Comparison of ENCODE assay signal across 30 cellular contexts in genomic region chr11:122145715-122146274, GRCh38. TPM values are rescaled to one million over a fixed set of nuclear protein-coding genes. Genes with fewer than 3 reads are reported as not detected.
DNase-seq lines count a peak whose midpoint lies in the region; ATAC-seq and TF ChIP-seq lines count a peak whose summit lies in the region.
"Had no signal": no experiment of that assay in that cellular context is flagged by ENCODE, and none has a peak within 500 bp of the region (broad histone marks: within the 10 kb centered on the region; RNA-seq: fewer than 3 reads in every experiment).

No MANE protein-coding gene starts in this region.

- POLR2A ChIA-PET in IMR-90 (lab: Charles Lee; ENCODE audit: unreplicated experiment), result interaction anchor here (1.8 kb wide), 1 partner anchor 35 kb away, joined by 6 read pairs; no protein-coding TSS in a partner anchor
- POLR2A ChIA-PET in SK-N-SH (lab: Yijun Ruan, JAX), result no interaction called here

- BruUV-seq in IMR-90 (replicated peaks; lab: Mats Ljungman, UMichigan), result no TSS peak

- DNase-seq in IMR-90 (no peak), SK-N-SH (no peak), foreskin keratinocyte (peak; percentile 57 to 71), cardiac septum (ENCODE audit: low spot score) (no peak), left lung (no peak), thyroid gland (no peak), activated gamma-delta T cell treated with Interleukin-2 at 50 U/mL for 16 hours (no peak)
- DNase-seq: activated B cell treated with CpG ODN at 0.5 μM for 24 hours; activated CD4-positive, alpha-beta memory T cell treated with anti-CD3 and anti-CD28 coated beads for 36 hours; activated CD8-positive, alpha-beta memory T cell treated with anti-CD3 and anti-CD28 coated beads, Interleukin-2, amount 50 U/mL, for 48 hours; activated naive CD8-positive, alpha-beta T cell treated with anti-CD3 and anti-CD28 coated beads for 36 hours; AML-193; DMS153; heart right ventricle; KBM-7; midbrain; naive thymus-derived CD8-positive, alpha-beta T cell; NCI-H1417 treated with DMSO at 0.1 percent for 48 hours; NCI-H524 treated with DMSO at 0.1 percent for 48 hours; occipital lobe; spleen; stimulated activated CD4-positive, alpha-beta T cell treated with anti-CD3 and anti-CD28 coated beads, Interleukin-2, amount 100 ng/mL, for 48 hours; T-helper 9 cell; testis had no signal

- dilution Hi-C loops in IMR-90 (cut with HindIII; ENCODE audit: low sequenced_read_pairs, unreplicated experiment), result no loop called here

- H3K79me1 ChIP-seq in IMR-90 (ENCODE audit: low read depth in 1 of 2, low read length in 2 of 2), result peaks cover 15 to 47% of the 10 kb centered on the region in 2 experiments; a peak in 3 of 4 replicates

- H3F3A ChIP-seq in SK-N-SH (replicated peaks; ENCODE audit: insufficient read depth), result peaks cover 99% of the 10 kb centered on the region

- intact Hi-C loops in IMR-90 (cut with micrococcal nuclease), result no loop called here
- intact Hi-C loops in cardiac septum (cut with DNase I), result no loop called here
- intact Hi-C loops in left lung (cut with DNase I), result no loop called here
- intact Hi-C loops in thyroid gland (cut with DNase I), result no loop called here

- peak overlapping the region; percentile 3; the same call in 1 of the 2 replicates for H2AK5ac ChIP-seq in IMR-90 (ENCODE audit: low read depth, low read length)

- H3K79me2 ChIP-seq in SK-N-SH (ENCODE audit: insufficient read depth), result peaks cover 100% of the 10 kb centered on the region

- CTCF ChIA-PET in IMR-90 (lab: Yijun Ruan, JAX) (no interaction called here), SK-N-SH (lab: Yijun Ruan, JAX) (interaction anchor here (0.7 to 1.2 kb wide), 2 partner anchors 44 to 55 kb away, joined by 3 read pairs; no protein-coding TSS in a partner anchor)

- no peak overlapping the region for H4K91ac ChIP-seq in IMR-90 (ENCODE audit: insufficient read depth, low read depth, low read length)

- ATAC-seq in IMR-90 (ENCODE audit: low read depth) (peak; percentile 10), foreskin keratinocyte (peak; percentile 59), left lung (no peak)
- ATAC-seq: heart right ventricle; left lobe of liver; naive thymus-derived CD8-positive, alpha-beta T cell; stimulated activated memory B cell treated with anti-CD40 and anti-IgM and Interleukin-4, amounts not matched to agents 10 μg/mL and 1 μg/mL and 100 μg/mL, for 72 hours had no signal

- H3K27me3 ChIP-seq in IMR-90 (ENCODE audit: control insufficient read depth, insufficient read depth, low read length) (no peaks in the 10 kb centered on the region), SK-N-SH (ENCODE audit: insufficient read depth) (no peaks in the 10 kb centered on the region), foreskin keratinocyte (no peaks in the 10 kb centered on the region), left lung (no peaks in the 10 kb centered on the region), thyroid gland (no peaks in the 10 kb centered on the region)
- H3K27me3 ChIP-seq: heart right ventricle, spleen, testis had no signal

- no peak overlapping the region; the same call in 1 of the 2 replicates for H3K14ac ChIP-seq in IMR-90 (replicated peaks; ENCODE audit: low read depth, low read length)

- no peak overlapping the region for H3K9ac ChIP-seq in IMR-90 (ENCODE audit: low read depth, low read length)
- no peak overlapping the region for H3K9ac ChIP-seq in SK-N-SH

- peaks cover 9% of the 10 kb centered on the region for H3K4me1 ChIP-seq in IMR-90 (ENCODE audit: control insufficient read depth, insufficient read depth, low read length)
- H3K4me1 ChIP-seq in SK-N-SH (ENCODE audit: control insufficient read depth in 1 of 2, insufficient read depth in 2 of 2, low read depth in 1 of 2, low read length in 1 of 2), result peaks cover 2 to 57% of the 10 kb centered on the region in 2 experiments; a peak in 3 of 4 replicates
- peaks cover 37% of the 10 kb centered on the region for H3K4me1 ChIP-seq in foreskin keratinocyte
- no peaks in the 10 kb centered on the region for H3K4me1 ChIP-seq in left lung
- peaks cover 5% of the 10 kb centered on the region in 2 donors for H3K4me1 ChIP-seq in thyroid gland
- H3K4me1 ChIP-seq: heart right ventricle, spleen, testis had no signal

- peaks cover 14% of the 10 kb centered on the region for H3K9me1 ChIP-seq in IMR-90 (ENCODE audit: insufficient read depth, low read length)

- H4K20me1 ChIP-seq in IMR-90 (ENCODE audit: insufficient read depth, low read length), result peaks cover 34% of the 10 kb centered on the region; the same call in 1 of the 2 replicates
- peaks cover 75% of the 10 kb centered on the region for H4K20me1 ChIP-seq in SK-N-SH (ENCODE audit: insufficient read depth)

- H3K56ac ChIP-seq in IMR-90 (ENCODE audit: extremely low read depth, insufficient read depth, low read length), result no peak overlapping the region

- peak overlapping the region; percentile 61 for H3K23ac ChIP-seq in IMR-90 (ENCODE audit: low read depth, low read length)

- no peak for TF ChIP-seq EP300 in SK-N-SH (IDR thresholded peaks at IDR 0.05; ENCODE audit: borderline replicate concordance in 1 of 2, low read depth in 1 of 2, low read length in 1 of 2)

- no peaks in the 10 kb centered on the region for H3K9me3 ChIP-seq in IMR-90 (ENCODE audit: control insufficient read depth, insufficient read depth, low read length)
- no peaks in the 10 kb centered on the region for H3K9me3 ChIP-seq in SK-N-SH
- no peaks in the 10 kb centered on the region for H3K9me3 ChIP-seq in left lung
- no peaks in the 10 kb centered on the region for H3K9me3 ChIP-seq in thyroid gland
- H3K9me3 ChIP-seq: heart right ventricle, spleen, testis had no signal

- H3K36me3 ChIP-seq in IMR-90 (ENCODE audit: control insufficient read depth, insufficient read depth, low read length) (peaks cover 34% of the 10 kb centered on the region), SK-N-SH (replicated peaks in 1 of 2; ENCODE audit: control insufficient read depth in 1 of 2, insufficient read depth in 2 of 2, low read length in 1 of 2) (peaks cover 0 to 84% of the 10 kb centered on the region in 2 experiments), left lung (no peaks in the 10 kb centered on the region), thyroid gland (no peaks in the 10 kb centered on the region)
- H3K36me3 ChIP-seq: heart right ventricle, spleen had no signal

- H3K4me3 ChIP-seq in IMR-90 (ENCODE audit: insufficient read depth, low read depth, low read length) (no peak overlapping the region), SK-N-SH (ENCODE audit: low read depth in 2 of 2, low read length in 1 of 2) (no peak overlapping the region), left lung (no peak overlapping the region), thyroid gland (replicated peaks in 1 of 3) (no peak overlapping the region)
- H3K4me3 ChIP-seq: heart right ventricle, spleen, testis had no signal

- H2AFZ ChIP-seq in IMR-90 (replicated peaks; ENCODE audit: low read length, poor library complexity), result no peak overlapping the region
- H2AFZ ChIP-seq in SK-N-SH (ENCODE audit: low read depth), result no peak overlapping the region

- H4K8ac ChIP-seq in IMR-90 (ENCODE audit: low read depth in 2 of 2, low read length in 2 of 2), result peak overlapping the region in 1 of 2 experiments; percentile 61; a peak in 3 of 4 replicates

- peak overlapping the region; percentile 61; the same call in 1 of the 2 replicates for H3K4ac ChIP-seq in IMR-90 (ENCODE audit: low read depth, low read length)

- TF ChIP-seq POLR2A in IMR-90 (IDR thresholded peaks at IDR 0.05; ENCODE audit: low read depth, low read length) (no peak), thyroid gland (IDR thresholded peaks at IDR 0.05) (no peak)

- H3K9me2 ChIP-seq in SK-N-SH, result no peaks in the 10 kb centered on the region

- H2BK15ac ChIP-seq in IMR-90 (ENCODE audit: low read depth, low read length), result no peak overlapping the region

- in situ Hi-C loops in IMR-90 (cut with MboI; ENCODE audit: low sequenced_read_pairs), result no loop called here

- H3K18ac ChIP-seq in IMR-90 (ENCODE audit: low read depth, low read length), result peak overlapping the region; percentile 78; the same call in 1 of the 2 replicates

- H4K5ac ChIP-seq in IMR-90 (ENCODE audit: low read depth, low read length), result no peak overlapping the region; the same call in 1 of the 2 replicates

- TF ChIP-seq RAD21 in IMR-90 (IDR thresholded peaks at IDR 0.05; ENCODE audit: low read length), result no peak
- no peak for TF ChIP-seq RAD21 in SK-N-SH (IDR thresholded peaks at IDR 0.05; ENCODE audit: low read length)

- H2BK20ac ChIP-seq in IMR-90 (ENCODE audit: low read depth, low read length), result no peak overlapping the region

- peak overlapping the region; percentile 48; the same call in 1 of the 2 replicates for H3K27ac ChIP-seq in IMR-90 (ENCODE audit: insufficient read depth, low read length)
- peak overlapping the region in 1 of 2 experiments; percentile 98 for H3K27ac ChIP-seq in SK-N-SH (ENCODE audit: low read depth in 2 of 2, low read length in 1 of 2)
- peak overlapping the region; percentile 35 for H3K27ac ChIP-seq in foreskin keratinocyte
- H3K27ac ChIP-seq in left lung, result no peak overlapping the region
- H3K27ac ChIP-seq in thyroid gland, result no peak overlapping the region
- H3K27ac ChIP-seq: heart right ventricle, RWPE1, spleen, testis had no signal

- peak overlapping the region; percentile 75 for H2BK5ac ChIP-seq in IMR-90 (ENCODE audit: low read depth, low read length, poor library complexity, severe bottlenecking)

- TF ChIP-seq CTCF in IMR-90 (conservative IDR thresholded peaks at IDR 0.05; ENCODE audit: low read depth, low read length) (no peak), SK-N-SH (IDR thresholded peaks at IDR 0.05) (no peak), foreskin keratinocyte (conservative IDR thresholded peaks at IDR 0.05) (no peak), left lung (IDR thresholded peaks at IDR 0.05) (no peak), thyroid gland (IDR thresholded peaks at IDR 0.05) (no peak)

- no peak overlapping the region for H2AK9ac ChIP-seq in IMR-90 (replicated peaks; ENCODE audit: low read depth, low read length, poor library complexity)

- no peak overlapping the region; the same call in 1 of the 2 replicates for H3K4me2 ChIP-seq in IMR-90 (ENCODE audit: low read depth, low read length)
- H3K4me2 ChIP-seq in SK-N-SH, result peak overlapping the region; percentile 18; the same call in 1 of the 2 replicates

- H2BK120ac ChIP-seq in IMR-90 (ENCODE audit: low read depth, low read length), result no peak overlapping the region

TF ChIP-seq in IMR-90, 13 proteins besides CTCF, POLR2A, EP300 and RAD21 (continues in another document):
- TF ChIP-seq RFX5 (IDR thresholded peaks at IDR 0.05; ENCODE audit: low read depth, low read length), result no peak

RNA-seq across cellular contexts. Expression of gene BLID, which starts 29.8 kb away (rescaled TPM):
- total RNA-seq in IMR-90 (2012; rRNA removed), result 25.8 and 30.8 TPM in 2 replicates
- polyA plus RNA-seq in IMR-90 (2012; rRNA removed), result 0.13 and 0.24 TPM in 2 replicates
- not detected in 2 replicates for polyA plus RNA-seq in IMR-90 (2012; cell fraction: cytosol; rRNA removed)
- polyA plus RNA-seq in IMR-90 (2012; cell fraction: nucleus; rRNA removed; ENCODE audit: low replicate concordance), result 0.24 and 2.9 TPM in 2 replicates
- polyA plus RNA-seq in SK-N-SH (2012; rRNA removed), result 0.18 TPM in 1 of 2 replicates, not detected in the other
- polyA plus RNA-seq in SK-N-SH (2012; cell fraction: cytosol; rRNA removed), result not detected in 2 replicates
- 0.27 and 1.1 TPM in 2 replicates for polyA plus RNA-seq in SK-N-SH (2012; cell fraction: nucleus; rRNA removed)
- 0.78 TPM in 2 replicates for total RNA-seq in foreskin keratinocyte
- not detected in 2 replicates for polyA plus RNA-seq in foreskin keratinocyte
- 0.57 TPM for total RNA-seq in cardiac septum
- total RNA-seq in left lung, result under 1 TPM; 0.55 to 0.79 TPM
- 10 to 100 TPM in 1 of 4 donors, 1 to 10 TPM in 3; 4.8 to 11.5 (median 7.4) TPM for total RNA-seq in thyroid gland
- total RNA-seq: activated B cell treated with CpG ODN at 0.5 μM for 24 hours; activated CD4-positive, alpha-beta memory T cell treated with anti-CD3 and anti-CD28 coated beads for 36 hours; activated naive CD8-positive, alpha-beta T cell treated with anti-CD3 and anti-CD28 coated beads for 36 hours; activated T-helper 2 cell treated with anti-CD3 and anti-CD28 coated beads, Interferon-gamma antibody, Interleukin-2, Interleukin-4, amounts not matched to agents 10 μg/mL and 5 μg/mL and 100 μg/mL, durations not matched to agents 14 hours and 24 hours and 36 hours; G401; naive thymus-derived CD8-positive, alpha-beta T cell; renal cortical epithelial cell had no signal
- polyA plus RNA-seq: heart right ventricle; naive thymus-derived CD8-positive, alpha-beta T cell; spleen had no signal

Comparison
In these comparisons a context has a peak if more than half of its experiments do, and no peak if none do; other contexts are left out.
1. DNase-seq: peak in foreskin keratinocyte (2 of 2); none in IMR-90 (single experiment), SK-N-SH (single experiment), cardiac septum (single experiment), left lung (0 of 2), thyroid gland (0 of 2) and activated gamma-delta T cell treated with Interleukin-2 at 50 U/mL for 16 hours (single experiment).
2. H3K27ac ChIP-seq: peak in IMR-90 (single experiment) and foreskin keratinocyte (single experiment); none in left lung (0 of 2) and thyroid gland (0 of 3).